In the genomic region with DNA sequence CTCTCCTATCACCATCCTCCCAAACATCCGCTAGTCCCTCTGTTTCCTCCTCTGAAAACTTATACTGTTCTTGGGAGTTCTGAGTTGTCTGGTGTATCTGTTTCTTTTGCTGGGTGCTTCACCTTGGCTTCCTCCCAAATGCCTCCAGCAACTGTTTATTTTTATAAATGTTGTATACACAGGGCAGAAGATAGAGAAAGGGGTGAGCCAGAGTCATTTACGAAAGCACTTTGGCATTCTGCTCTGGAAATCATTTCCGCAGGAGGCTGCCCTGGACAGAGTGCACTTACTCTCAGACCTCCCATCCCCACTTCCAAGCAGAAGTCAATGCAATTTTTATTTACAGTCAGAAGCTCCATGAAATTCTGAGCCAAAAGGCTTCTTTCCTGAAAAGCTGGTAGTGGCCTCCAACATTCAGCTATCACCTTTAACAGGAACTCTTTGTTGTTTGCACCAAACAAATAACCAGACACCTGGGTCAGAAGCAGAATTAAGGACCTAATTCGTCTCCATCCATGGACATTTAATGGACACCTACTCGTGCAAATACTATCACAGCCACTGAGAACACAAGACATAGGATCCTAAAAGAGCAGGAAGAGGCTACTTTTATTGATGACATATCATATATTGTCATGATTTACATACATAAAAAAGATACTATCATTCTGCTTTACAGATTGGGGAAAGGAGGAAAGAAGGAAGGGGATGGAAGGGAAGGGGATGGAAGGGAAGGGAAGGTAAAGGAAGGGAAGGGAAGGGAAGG, we compare ENCODE assay signal across 13 cellular contexts.
A peak's percentile ranks its signal among the peaks of the same experiment; 100 is the strongest.
DNase-seq lines count a peak whose midpoint lies in the region; ATAC-seq and TF ChIP-seq lines count a peak whose summit lies in the region.
"Had no signal": no experiment of that assay in that cellular context is flagged by ENCODE, and none has a peak within 500 bp of the region (broad histone marks: within the 10 kb centered on the region; RNA-seq: fewer than 3 reads in every experiment).

No MANE protein-coding gene starts in this region.

- H3K4me3 ChIP-seq in MG63 (no peak overlapping the region), right lobe of liver (no peak overlapping the region)

- H3K4me3 Mint-ChIP-seq in chondrocyte (ENCODE audit: unreplicated experiment): no peak overlapping the region
- H3K4me3 Mint-ChIP-seq: IgD-negative memory B cell had no signal

- H3K27ac ChIP-seq in right lobe of liver: peak overlapping the region in 1 of 3 donors; percentile 45
- H3K27ac ChIP-seq: parathyroid adenoma had no signal

- H3K27ac Mint-ChIP-seq in chondrocyte (ENCODE audit: unreplicated experiment): peak overlapping the region; percentile 80
- H3K27ac Mint-ChIP-seq: IgD-negative memory B cell had no signal

- H3K27me3 ChIP-seq in MG63 (no peaks in the 10 kb centered on the region), right lobe of liver (no peaks in the 10 kb centered on the region)

- H3K9me3 ChIP-seq in MG63: 0 out of 2 replicates have a peak, but pooled peaks cover 2% of the 10 kb centered on the region
- no peaks in the 10 kb centered on the region for H3K9me3 ChIP-seq in right lobe of liver

- H3K4me1 ChIP-seq in right lobe of liver: peaks cover 0 to 12% (median 2%) of the 10 kb centered on the region in 4 donors
- H3K4me1 ChIP-seq: parathyroid adenoma had no signal

- TF ChIP-seq POLR2A in right lobe of liver (IDR thresholded peaks at IDR 0.05): no peak

- no peaks in the 10 kb centered on the region for H3K36me3 Mint-ChIP-seq in chondrocyte (ENCODE audit: low read depth)
- H3K36me3 Mint-ChIP-seq: IgD-negative memory B cell had no signal

- in situ Hi-C loops in GM13977 (cut with MboI; ENCODE audit: low pct_unique_long_range_greater_than_20kb, low sequenced_read_pairs, unreplicated experiment): no loop called here

- WGBS in right lobe of liver (ENCODE audit: insufficient coverage, low coverage, low lambda C conversion rate, missing lambda C conversion rate): 26% methylated on average over 5 of the region's 5 CpGs

- peaks cover 11% of the 10 kb centered on the region for H3K4me1 Mint-ChIP-seq in chondrocyte (ENCODE audit: low read depth)

- DNase-seq in AG08395 (ENCODE audit: low spot score): peak; percentile 53
- DNase-seq in MG63: peak; percentile 83
- DNase-seq in chondrocyte (ENCODE audit: low spot score): no peak
- DNase-seq in right lobe of liver: peak; percentile 38 to 60 (median 56)
- DNase-seq in NCI-H1694 treated with DMSO at 0.1 percent for 48 hours (lab: John Stamatoyannopoulos, UW): no peak
- no peak for DNase-seq in GM13977 (ENCODE audit: low spot score)
- DNase-seq: anterior cingulate cortex, C1 segment of cervical spinal cord, OCI-M1 had no signal

- intact Hi-C loops in right lobe of liver (cut with DNase I): no loop called here

- ATAC-seq in right lobe of liver (peak; percentile 98 to 99 (median 98)), HG03460 (IDR thresholded peaks at IDR 0.05; ENCODE audit: unreplicated experiment) (no peak), HG03354 (IDR thresholded peaks at IDR 0.05; ENCODE audit: poor library complexity, severe bottlenecking, unreplicated experiment) (no peak)

- H3K36me3 ChIP-seq in MG63: no peaks in the 10 kb centered on the region
- H3K36me3 ChIP-seq in right lobe of liver: no peaks in the 10 kb centered on the region

- no peaks in the 10 kb centered on the region for H3K27me3 Mint-ChIP-seq in chondrocyte (ENCODE audit: low read depth)
- H3K27me3 Mint-ChIP-seq: IgD-negative memory B cell had no signal

- no peaks in the 10 kb centered on the region for H3K9me3 Mint-ChIP-seq in chondrocyte (ENCODE audit: low read depth)

- no peak for TF ChIP-seq CTCF in chondrocyte (IDR thresholded peaks at IDR 0.05)
- no peak for TF ChIP-seq CTCF in right lobe of liver (IDR thresholded peaks at IDR 0.05)
- TF ChIP-seq CTCF in GM13977 (IDR thresholded peaks at IDR 0.05; ENCODE audit: extremely low read depth, insufficient read depth, missing control alignments): no peak

Comparison
In these comparisons a context has a peak if more than half of its experiments do, and no peak if none do; other contexts are left out.
1. DNase-seq: peak in AG08395 (single experiment), MG63 (single experiment) and right lobe of liver (3 of 3); none in chondrocyte (single experiment), NCI-H1694 treated with DMSO at 0.1 percent for 48 hours (single experiment) and GM13977 (single experiment).
2. ATAC-seq: peak in right lobe of liver (4 of 4); none in HG03460 (single experiment) and HG03354 (single experiment).